In genomic region chr17:28746611-28747045, GRCh38 we compare ENCODE assay signal across 8 cellular contexts. TPM values are rescaled to one million over a fixed set of nuclear protein-coding genes. Genes with fewer than 3 reads are reported as not detected.
DNase-seq lines count a peak whose midpoint lies in the region; ATAC-seq and TF ChIP-seq lines count a peak whose summit lies in the region.

No MANE protein-coding gene starts in this region.

- H3K36me3 ChIP-seq in ACC112 (ENCODE audit: insufficient read depth, low read length) (peaks cover 12% of the 10 kb centered on the region; the same call in 1 of the 2 replicates), HUES48 (ENCODE audit: control insufficient read depth, insufficient read depth, low read length) (peaks cover 55% of the 10 kb centered on the region), suprapubic skin (peaks cover 23% of the 10 kb centered on the region)

- H3K27ac Mint-ChIP-seq in activated naive CD8-positive, alpha-beta T cell: peak overlapping the region; percentile 68

- no peaks in the 10 kb centered on the region for H3K27me3 Mint-ChIP-seq in activated naive CD8-positive, alpha-beta T cell

- peaks cover 38% of the 10 kb centered on the region for H3K79me2 ChIP-seq in ACC112 (ENCODE audit: control insufficient read depth, insufficient read depth, low read length, unreplicated experiment)

- no peak for TF ChIP-seq EP300 in suprapubic skin (IDR thresholded peaks at IDR 0.05)

- no peak for ATAC-seq in GM18861 (IDR thresholded peaks at IDR 0.05; ENCODE audit: unreplicated experiment)

- H3K27ac ChIP-seq in ACC112 (ENCODE audit: low read depth, low read length) (peak overlapping the region; percentile 85; the same call in 1 of the 2 replicates), HUES48 (ENCODE audit: low read depth, low read length) (peak overlapping the region; percentile 100), suprapubic skin (peak overlapping the region; percentile 95)

- no peak for TF ChIP-seq CTCF in suprapubic skin (IDR thresholded peaks at IDR 0.05)

- no peaks in the 10 kb centered on the region for H3K9me3 ChIP-seq in HUES48 (ENCODE audit: control insufficient read depth, insufficient read depth, low read length)
- no peaks in the 10 kb centered on the region for H3K9me3 ChIP-seq in suprapubic skin

- H3K27me3 ChIP-seq in ACC112 (ENCODE audit: insufficient read depth, low read length) (no peaks in the 10 kb centered on the region), HUES48 (ENCODE audit: control insufficient read depth, insufficient read depth, low read length) (no peaks in the 10 kb centered on the region), suprapubic skin (no peaks in the 10 kb centered on the region)

- no peak for TF ChIP-seq POLR2A in suprapubic skin (IDR thresholded peaks at IDR 0.05)

- H3K4me3 Mint-ChIP-seq in activated naive CD8-positive, alpha-beta T cell: peak overlapping the region; percentile 94

- no peak overlapping the region for H2AFZ ChIP-seq in ACC112 (ENCODE audit: low read length, unreplicated experiment)

- H3K36me3 Mint-ChIP-seq in activated naive CD8-positive, alpha-beta T cell: peaks cover 2% of the 10 kb centered on the region

- peaks cover 17% of the 10 kb centered on the region for H3K4me1 Mint-ChIP-seq in activated naive CD8-positive, alpha-beta T cell (ENCODE audit: low read depth)

- H3K4me3 ChIP-seq in ACC112 (ENCODE audit: low read depth, low read length): peak overlapping the region; percentile 95
- H3K4me3 ChIP-seq in HUES48 (ENCODE audit: low read depth, low read length): peak overlapping the region; percentile 95; the same call in 1 of the 2 replicates
- peak overlapping the region; percentile 68 for H3K4me3 ChIP-seq in suprapubic skin

- no peaks in the 10 kb centered on the region for H3K9me3 Mint-ChIP-seq in activated naive CD8-positive, alpha-beta T cell (ENCODE audit: low read depth)

- peak; percentile 67 for DNase-seq in kidney tubule cell (ENCODE audit: low spot score)
- DNase-seq in suprapubic skin (ENCODE audit: low spot score in 2 of 2): no peak
- DNase-seq in MV-4-11 (lab: John Stamatoyannopoulos, UW): no peak
- no peak for DNase-seq in NCI-H1048 (lab: John Stamatoyannopoulos, UW)

- 23% methylated on average over 4 of the region's 5 CpGs for WGBS in suprapubic skin

- H3K9ac ChIP-seq in HUES48 (ENCODE audit: low read depth, low read length): no peak overlapping the region; the same call in 1 of the 2 replicates

- peaks cover 33% of the 10 kb centered on the region for H3K4me1 ChIP-seq in ACC112 (ENCODE audit: control insufficient read depth, insufficient read depth, low read length, unreplicated experiment)
- peaks cover 22% of the 10 kb centered on the region for H3K4me1 ChIP-seq in HUES48 (ENCODE audit: control insufficient read depth, insufficient read depth, low read length)
- peaks cover 79% of the 10 kb centered on the region for H3K4me1 ChIP-seq in suprapubic skin

RNA-seq across cellular contexts. Expression of gene TRAF4, which starts 2.8 kb away (rescaled TPM):
- 10 to 100 TPM; 26.7 to 38.4 (median 35.3) TPM for total RNA-seq in suprapubic skin

RNA-seq across cellular contexts. Expression of gene NEK8, which starts 18.0 kb away (rescaled TPM):
- total RNA-seq in suprapubic skin: 1 to 10 TPM; 1.9 to 8.1 (median 6.0) TPM

RNA-seq across cellular contexts. Expression of gene TLCD1, which starts 20.6 kb away (rescaled TPM):
- 10 to 100 TPM in 3 of 4 donors, 1 to 10 TPM in 1; 6.9 to 25.0 (median 17.0) TPM for total RNA-seq in suprapubic skin

RNA-seq across cellular contexts. Expression of gene RPL23A, which starts 26.8 kb away (rescaled TPM):
- total RNA-seq in suprapubic skin: 100 to 1,000 TPM; 528 to 947 (median 789) TPM

RNA-seq across cellular contexts. Expression of gene RAB34, which starts 29.0 kb away (rescaled TPM):
- 10 to 100 TPM; 60.7 to 96.1 (median 77.6) TPM for total RNA-seq in suprapubic skin
